10 cellular contexts compared by ENCODE assay signal in the genomic region with DNA sequence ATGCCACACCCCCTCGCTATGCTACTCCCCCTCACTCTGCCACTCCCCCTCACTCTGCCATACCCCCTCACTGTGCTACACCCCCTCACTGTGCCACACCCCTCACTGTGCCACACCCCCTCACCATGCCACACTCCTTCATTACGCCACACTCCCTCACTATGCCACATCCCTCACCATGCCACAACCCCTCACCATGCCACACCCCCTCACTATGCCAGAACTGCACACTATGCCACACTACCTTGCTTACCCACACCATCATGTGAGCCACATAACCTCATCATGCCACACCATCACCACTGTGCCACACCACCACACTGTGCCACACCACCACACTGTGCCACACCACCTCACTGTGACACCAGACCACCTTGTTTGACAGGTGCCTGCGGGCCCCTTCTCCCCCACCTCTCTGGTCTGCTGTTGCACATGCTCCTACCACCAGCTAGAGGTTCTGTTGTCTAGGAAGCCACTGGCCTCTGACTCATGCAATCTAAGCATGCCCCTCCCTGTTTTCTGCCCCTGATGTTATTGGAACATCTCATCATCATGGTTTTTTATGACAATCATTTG. TPM values are rescaled to one million over a fixed set of nuclear protein-coding genes. Genes with fewer than 3 reads are reported as not detected.
DNase-seq lines count a peak whose midpoint lies in the region; ATAC-seq, FAIRE-seq and TF ChIP-seq lines count a peak whose summit lies in the region.
"Had no signal": no experiment of that assay in that cellular context is flagged by ENCODE, and none has a peak within 500 bp of the region (broad histone marks: within the 10 kb centered on the region; RNA-seq: fewer than 3 reads in every experiment).

No MANE protein-coding gene starts in this region.

- POLR2A ChIA-PET in CD8-positive, alpha-beta memory T cell (lab: Charles Lee) = no interaction called here

- DNase-seq in CD8-positive, alpha-beta memory T cell = peak in 4 of 5 donors; percentile 15 to 74 (median 39)
- DNase-seq in NCI-H2029 treated with DMSO at 0.1 percent for 48 hours (lab: John Stamatoyannopoulos, UW) (peak; percentile 49), astrocyte (ENCODE audit: low read depth) (peak; percentile 45), mucosa of descending colon (peak in 1 of 3 donors; percentile 49), thyroid gland (no peak), NCI-H748 treated with DMSO at 0.1 percent for 48 hours (lab: John Stamatoyannopoulos, UW) (no peak)
- DNase-seq in effector memory CD4-positive, alpha-beta T cell = no peak
- DNase-seq: psoas muscle had no signal

- H3K4me1 ChIP-seq in CD8-positive, alpha-beta memory T cell (ENCODE audit: insufficient read depth, low read length) = peaks cover 73% of the 10 kb centered on the region
- H3K4me1 ChIP-seq in astrocyte (ENCODE audit: insufficient read depth, low read length) (peaks cover 29% of the 10 kb centered on the region), mucosa of descending colon (ENCODE audit: low read depth) (no peaks in the 10 kb centered on the region), thyroid gland (no peaks in the 10 kb centered on the region)
- H3K4me1 ChIP-seq in effector memory CD4-positive, alpha-beta T cell (ENCODE audit: control insufficient read depth, insufficient read depth, low read length, poor library complexity, severe bottlenecking) = peaks cover 54% of the 10 kb centered on the region
- H3K4me1 ChIP-seq: psoas muscle had no signal

- H3K27ac Mint-ChIP-seq in CD8-positive, alpha-beta memory T cell = peak overlapping the region; percentile 77 to 93 (median 88)
- H3K27ac Mint-ChIP-seq in astrocyte (ENCODE audit: unreplicated experiment) = peak overlapping the region; percentile 75

- CTCF ChIA-PET in CD8-positive, alpha-beta memory T cell (lab: Charles Lee) = interaction anchor here (1.3 to 4.8 kb wide), 2 partner anchors 23 to 54 kb away, joined by 3 to 30 read pairs; no protein-coding TSS in a partner anchor

- H3K79me2 ChIP-seq in astrocyte (ENCODE audit: insufficient read depth, low read length) = peaks cover 23% of the 10 kb centered on the region
- H3K79me2 ChIP-seq: hepatocyte had no signal

- H3K4me2 ChIP-seq in astrocyte (ENCODE audit: low read length) = peak overlapping the region; percentile 28
- H3K4me2 ChIP-seq: hepatocyte had no signal

- no peak overlapping the region for H3K9ac ChIP-seq in astrocyte (ENCODE audit: low read length)

- H2AFZ ChIP-seq in astrocyte (ENCODE audit: low read depth, low read length) = no peak overlapping the region
- H2AFZ ChIP-seq: hepatocyte had no signal

- TF ChIP-seq POLR2A in thyroid gland (IDR thresholded peaks at IDR 0.05) = no peak

- no peak overlapping the region for H3K4me3 ChIP-seq in CD8-positive, alpha-beta memory T cell (ENCODE audit: low read length)
- H3K4me3 ChIP-seq in astrocyte (ENCODE audit: insufficient read depth, low read depth, low read length) (no peak overlapping the region), mucosa of descending colon (no peak overlapping the region), thyroid gland (replicated peaks in 1 of 3) (no peak overlapping the region)
- H3K4me3 ChIP-seq in effector memory CD4-positive, alpha-beta T cell (ENCODE audit: insufficient read depth, low read depth, low read length, poor library complexity, severe bottlenecking) = no peak overlapping the region
- H3K4me3 ChIP-seq: hepatocyte, psoas muscle had no signal

- peaks cover 74 to 84% (median 76%) of the 10 kb centered on the region in 3 donors for H3K4me1 Mint-ChIP-seq in CD8-positive, alpha-beta memory T cell
- peaks cover 63% of the 10 kb centered on the region for H3K4me1 Mint-ChIP-seq in astrocyte (ENCODE audit: low read depth, unreplicated experiment)

- peaks cover 0 to 2% of the 10 kb centered on the region in 2 donors for H3K27me3 Mint-ChIP-seq in CD8-positive, alpha-beta memory T cell
- no peaks in the 10 kb centered on the region for H3K27me3 Mint-ChIP-seq in astrocyte (ENCODE audit: low read depth, unreplicated experiment)

- peak; percentile 47 for FAIRE-seq in astrocyte (lab: Jason Lieb, UNC)

- no peaks in the 10 kb centered on the region for H3K36me3 ChIP-seq in CD8-positive, alpha-beta memory T cell (ENCODE audit: insufficient read depth, low read length)
- H3K36me3 ChIP-seq in astrocyte (ENCODE audit: insufficient read depth, low read length) (no peaks in the 10 kb centered on the region), mucosa of descending colon (ENCODE audit: low read depth) (no peaks in the 10 kb centered on the region), thyroid gland (no peaks in the 10 kb centered on the region)
- H3K36me3 ChIP-seq in effector memory CD4-positive, alpha-beta T cell (ENCODE audit: control insufficient read depth, insufficient read depth, low read length) = no peaks in the 10 kb centered on the region

- H3K9me3 ChIP-seq in CD8-positive, alpha-beta memory T cell (ENCODE audit: low read length) = no peaks in the 10 kb centered on the region
- H3K9me3 ChIP-seq in astrocyte (ENCODE audit: insufficient read depth, low read depth, low read length) = no peaks in the 10 kb centered on the region
- no peaks in the 10 kb centered on the region for H3K9me3 ChIP-seq in mucosa of descending colon
- H3K9me3 ChIP-seq in thyroid gland = no peaks in the 10 kb centered on the region
- no peaks in the 10 kb centered on the region for H3K9me3 ChIP-seq in effector memory CD4-positive, alpha-beta T cell (ENCODE audit: control insufficient read depth, low read length)
- H3K9me3 ChIP-seq: psoas muscle had no signal

- WGBS in thyroid gland, 2 donors = 94 to 97% methylated on average over 3 of the region's 3 CpGs

- H3K4me3 Mint-ChIP-seq in CD8-positive, alpha-beta memory T cell = peak overlapping the region; percentile 32 to 65 (median 49)
- H3K4me3 Mint-ChIP-seq in astrocyte (ENCODE audit: unreplicated experiment) = no peak overlapping the region

- ATAC-seq in mucosa of descending colon = peak; percentile 56
- ATAC-seq in HG03159 (IDR thresholded peaks at IDR 0.05; ENCODE audit: unreplicated experiment) = no peak
- ATAC-seq: psoas muscle had no signal

- H3K27me3 ChIP-seq in CD8-positive, alpha-beta memory T cell (ENCODE audit: insufficient read depth, low read length, poor library complexity, severe bottlenecking) = no peaks in the 10 kb centered on the region
- no peaks in the 10 kb centered on the region for H3K27me3 ChIP-seq in astrocyte (ENCODE audit: insufficient read depth, low read length)
- H3K27me3 ChIP-seq in thyroid gland = no peaks in the 10 kb centered on the region
- no peaks in the 10 kb centered on the region for H3K27me3 ChIP-seq in effector memory CD4-positive, alpha-beta T cell (replicated peaks; ENCODE audit: control insufficient read depth, insufficient read depth, low read length, poor library complexity, severe bottlenecking)

- no peaks in the 10 kb centered on the region for H3K9me3 Mint-ChIP-seq in CD8-positive, alpha-beta memory T cell
- peaks cover 6% of the 10 kb centered on the region for H3K9me3 Mint-ChIP-seq in astrocyte (ENCODE audit: unreplicated experiment)

- TF ChIP-seq CTCF in astrocyte (IDR thresholded peaks at IDR 0.05; ENCODE audit: insufficient read depth, low read depth, low read length) (no peak), mucosa of descending colon (IDR thresholded peaks at IDR 0.05) (no peak), thyroid gland (IDR thresholded peaks at IDR 0.05) (no peak)

- H3K36me3 Mint-ChIP-seq in CD8-positive, alpha-beta memory T cell = peaks cover 0 to 4% (median 0%) of the 10 kb centered on the region in 3 donors
- peaks cover 17% of the 10 kb centered on the region for H3K36me3 Mint-ChIP-seq in astrocyte (ENCODE audit: low read depth, unreplicated experiment)

- H3K27ac ChIP-seq in CD8-positive, alpha-beta memory T cell (ENCODE audit: low read depth, low read length) = no peak overlapping the region
- H3K27ac ChIP-seq in astrocyte (ENCODE audit: low read depth, low read length) (no peak overlapping the region), thyroid gland (no peak overlapping the region)
- no peak overlapping the region for H3K27ac ChIP-seq in effector memory CD4-positive, alpha-beta T cell (ENCODE audit: insufficient read depth, low read length, poor library complexity, severe bottlenecking)
- H3K27ac ChIP-seq: hepatocyte, psoas muscle had no signal

- H4K20me1 ChIP-seq in astrocyte (ENCODE audit: insufficient read depth, low read length) = peaks cover 17% of the 10 kb centered on the region

- intact Hi-C loops in mucosa of descending colon (cut with DNase I, micrococcal nuclease) (no loop called here), thyroid gland (cut with DNase I) (no loop called here)

RNA-seq across cellular contexts. Expression of a gene that starts 22.0 kb away (rescaled TPM):
- total RNA-seq in CD8-positive, alpha-beta memory T cell = not detected
- polyA plus RNA-seq in CD8-positive, alpha-beta memory T cell = not detected
- total RNA-seq in astrocyte (28.1 and 42.8 TPM in 2 replicates), mucosa of descending colon (under 1 TPM; 0.22 to 0.29 (median 0.25) TPM), thyroid gland (under 1 TPM in 1 of 4 donors, not detected in 3; 0.15 TPM)
- total RNA-seq: psoas muscle had no signal

Comparison
In these comparisons a context has a peak if more than half of its experiments do, and no peak if none do; other contexts are left out.
1. DNase-seq: peak in CD8-positive, alpha-beta memory T cell (4 of 5), NCI-H2029 treated with DMSO at 0.1 percent for 48 hours (single experiment) and astrocyte (single experiment); none in thyroid gland (0 of 2), effector memory CD4-positive, alpha-beta T cell (0 of 3) and NCI-H748 treated with DMSO at 0.1 percent for 48 hours (single experiment).
2. RNA of a gene that starts 22.0 kb away (total RNA-seq): 28.1 to 42.8 TPM in astrocyte; 0.22 to 0.29 TPM in mucosa of descending colon, not detected in CD8-positive, alpha-beta memory T cell and 0.15 TPM in thyroid gland; every median in the first group is over 10 times any median in the second.